8 cellular contexts compared by ENCODE assay signal in the genomic region with DNA sequence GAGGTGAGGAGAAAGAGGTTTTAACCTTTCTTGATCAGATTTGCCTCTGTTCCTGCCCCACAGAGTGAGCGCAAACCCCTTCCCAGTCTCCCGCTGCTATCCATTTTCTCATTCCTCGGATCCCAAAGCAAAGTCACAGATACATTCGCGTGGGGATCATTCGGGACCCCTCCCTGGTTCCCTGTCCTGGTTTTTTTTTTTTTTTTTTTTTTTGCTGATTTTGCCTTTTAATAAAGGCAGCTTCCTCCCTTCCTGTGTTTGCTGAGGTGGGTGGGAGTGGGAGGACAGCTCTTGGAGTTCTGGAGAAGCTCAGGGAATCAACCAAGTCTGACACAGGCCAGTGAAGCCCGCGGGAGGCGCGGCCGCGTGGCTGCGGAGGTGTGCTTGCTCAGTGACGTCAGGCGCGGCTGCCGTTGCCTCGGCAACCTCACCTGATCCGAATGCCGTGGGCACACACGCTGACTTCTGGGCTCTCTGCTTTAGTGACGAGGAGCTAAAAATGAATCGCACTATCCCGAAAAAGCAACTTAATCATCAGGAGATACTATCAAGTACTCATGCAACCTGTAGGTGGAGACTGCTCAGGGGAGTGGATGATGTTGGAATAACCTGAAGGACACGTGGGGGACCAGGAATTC.
DNase-seq lines count a peak whose midpoint lies in the region; ATAC-seq and FAIRE-seq lines count a peak whose summit lies in the region.

No MANE protein-coding gene starts in this region.

- no peak for FAIRE-seq in RCC 7860 (lab: Jason Lieb, UNC)

- H3K4me1 ChIP-seq in right cardiac atrium (ENCODE audit: control insufficient read depth, insufficient read depth, low read length) = peaks cover 2% of the 10 kb centered on the region

- intact Hi-C loops in right cardiac atrium (cut with DNase I) = no loop called here

- no peaks in the 10 kb centered on the region for H3K9me3 ChIP-seq in right cardiac atrium (ENCODE audit: control insufficient read depth, low read length)

- peak; percentile 67 for DNase-seq in G401 (ENCODE audit: low spot score)
- peak; percentile 72 for DNase-seq in NCI-H748 treated with DMSO at 0.1 percent for 48 hours (lab: John Stamatoyannopoulos, UW)
- DNase-seq in activated effector memory CD4-positive, alpha-beta T cell treated with Interleukin-2 at 50 U/mL for 16 hours = peak; percentile 53
- DNase-seq in right cardiac atrium = peak; percentile 31 to 61 (median 57)
- DNase-seq in stimulated activated CD4-positive, alpha-beta T cell treated with anti-CD3 and anti-CD28 coated beads, Interleukin-12 subunit alpha, Interleukin-12 subunit beta, amount 100 ng/mL, for 4 hours = peak; percentile 73
- no peak for DNase-seq in SKM-1 (lab: John Stamatoyannopoulos, UW; ENCODE audit: unreplicated experiment)
- no peak for DNase-seq in NCI-H187 (lab: John Stamatoyannopoulos, UW)
- DNase-seq in RCC 7860 (ENCODE audit: low spot score) = no peak

- 23% methylated on average over 25 of the region's 25 CpGs for WGBS in right cardiac atrium

- H3K27ac ChIP-seq in right cardiac atrium (ENCODE audit: low read length) = no peak overlapping the region

- ATAC-seq in right cardiac atrium = peak; percentile 43 to 72

- no peak overlapping the region for H3K4me3 ChIP-seq in right cardiac atrium (ENCODE audit: low read length)

- in situ Hi-C loops in G401 (cut with HindIII; ENCODE audit: low sequenced_read_pairs) = no loop called here

- no peaks in the 10 kb centered on the region for H3K27me3 ChIP-seq in right cardiac atrium (ENCODE audit: control insufficient read depth, insufficient read depth)

Comparison
In these comparisons a context has a peak if more than half of its experiments do, and no peak if none do; other contexts are left out.
1. DNase-seq: peak in G401 (single experiment), NCI-H748 treated with DMSO at 0.1 percent for 48 hours (single experiment), activated effector memory CD4-positive, alpha-beta T cell treated with Interleukin-2 at 50 U/mL for 16 hours (single experiment), right cardiac atrium (3 of 3) and stimulated activated CD4-positive, alpha-beta T cell treated with anti-CD3 and anti-CD28 coated beads, Interleukin-12 subunit alpha, Interleukin-12 subunit beta, amount 100 ng/mL, for 4 hours (single experiment); none in SKM-1 (single experiment), NCI-H187 (0 of 2) and RCC 7860 (single experiment).